Comparison of ENCODE assay signal across 6 cellular contexts in the genomic region with DNA sequence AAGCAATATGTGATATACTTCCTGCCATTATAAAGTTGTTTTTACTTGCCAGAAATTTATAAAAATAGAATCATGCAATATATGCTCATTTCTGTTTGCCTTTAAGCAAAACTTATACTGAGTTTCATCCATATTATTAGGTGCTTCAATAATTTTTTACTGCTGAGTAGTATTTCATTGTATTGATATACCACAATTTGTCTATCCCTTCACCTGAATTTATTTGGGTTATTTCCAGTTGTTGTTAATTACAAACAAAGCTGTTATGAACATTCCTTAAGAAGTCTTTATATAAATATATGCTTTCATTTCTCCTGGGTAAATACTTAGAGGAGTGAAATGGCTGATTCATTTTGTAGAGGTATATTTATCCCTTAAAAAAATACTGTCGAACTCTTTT.
"Had no signal": no experiment of that assay in that cellular context is flagged by ENCODE, and none has a peak within 500 bp of the region (broad histone marks: within the 10 kb centered on the region; RNA-seq: fewer than 3 reads in every experiment).

No MANE protein-coding gene starts in this region.

- DNase-seq: IMR-90, KBM-7, KG1 had no signal

- H3K27ac ChIP-seq: HL-60 had no signal

- H3K4me3 ChIP-seq: K562 had no signal

- ATAC-seq: HepG2, K562 had no signal
